ENCODE assay signal across 1 cellular context in genomic region chr20:2688041-2688591, GRCh38.
TF ChIP-seq lines count a peak whose summit lies in the region.

No MANE protein-coding gene starts in this region.

TF ChIP-seq in HepG2, 621 proteins besides CTCF, POLR2A, EP300 and RAD21 (continued from another document):
- TF ChIP-seq ZNF800 (CRISPR knock-in tag; IDR thresholded peaks at IDR 0.05) = no peak
- no peak for TF ChIP-seq KLF9 (CRISPR knock-in tag; IDR thresholded peaks at IDR 0.05; ENCODE audit: low read depth)
- no peak for TF ChIP-seq ZBTB39 (CRISPR knock-in tag; IDR thresholded peaks at IDR 0.05)
- TF ChIP-seq CREB3 (CRISPR knock-in tag; IDR thresholded peaks at IDR 0.05) = no peak
- TF ChIP-seq ZNF790 (CRISPR knock-in tag; IDR thresholded peaks at IDR 0.05; ENCODE audit: borderline replicate concordance) = no peak
- TF ChIP-seq KAT2B (IDR thresholded peaks at IDR 0.05; ENCODE audit: borderline replicate concordance, low read depth, low read length) = no peak
- no peak for TF ChIP-seq RERE (CRISPR knock-in tag; IDR thresholded peaks at IDR 0.05; ENCODE audit: low read depth)
- TF ChIP-seq MYPOP (CRISPR knock-in tag; IDR thresholded peaks at IDR 0.05) = no peak
- TF ChIP-seq ZFP36L1 (CRISPR knock-in tag; IDR thresholded peaks at IDR 0.05) = no peak
- no peak for TF ChIP-seq ZGPAT (CRISPR knock-in tag; IDR thresholded peaks at IDR 0.05)
- TF ChIP-seq ZNF619 (CRISPR knock-in tag; IDR thresholded peaks at IDR 0.05) = no peak
- TF ChIP-seq MTA3 (CRISPR knock-in tag; IDR thresholded peaks at IDR 0.05) = no peak
- no peak for TF ChIP-seq ESRRA (CRISPR knock-in tag; IDR thresholded peaks at IDR 0.05; ENCODE audit: low read depth)
- no peak for TF ChIP-seq TCF7L2 (IDR thresholded peaks at IDR 0.05; ENCODE audit: low read depth, low read length)
- TF ChIP-seq ZBED4 (CRISPR knock-in tag; IDR thresholded peaks at IDR 0.05; ENCODE audit: borderline replicate concordance) = no peak
- TF ChIP-seq NFE2L2 (IDR thresholded peaks at IDR 0.05; ENCODE audit: low read length) = no peak
- no peak for TF ChIP-seq FOXO1 (CRISPR knock-in tag; IDR thresholded peaks at IDR 0.05)
- TF ChIP-seq HNF1B (CRISPR knock-in tag; IDR thresholded peaks at IDR 0.05) = 0 out of 2 replicates have a peak, but pooled peaks have one; percentile 37
- no peak for TF ChIP-seq ZMYM2 (CRISPR knock-in tag; IDR thresholded peaks at IDR 0.05)
- no peak for TF ChIP-seq RORA (CRISPR knock-in tag; IDR thresholded peaks at IDR 0.05)
- 0 out of 2 replicates have a peak, but pooled peaks have one; percentile 46 for TF ChIP-seq ZNF235 (CRISPR knock-in tag; IDR thresholded peaks at IDR 0.05; ENCODE audit: borderline replicate concordance)
- TF ChIP-seq CAMTA2 (CRISPR knock-in tag; IDR thresholded peaks at IDR 0.05; ENCODE audit: borderline replicate concordance) = 0 out of 2 replicates have a peak, but pooled peaks have one; percentile 42
- 0 out of 2 replicates have a peak, but pooled peaks have one; percentile 19 for TF ChIP-seq SMC3 (IDR thresholded peaks at IDR 0.05; ENCODE audit: low read length)
- TF ChIP-seq SMYD3 (CRISPR knock-in tag; IDR thresholded peaks at IDR 0.05) = no peak
- no peak for TF ChIP-seq ATAD3A (CRISPR knock-in tag; IDR thresholded peaks at IDR 0.05)
- TF ChIP-seq ZFP37 (CRISPR knock-in tag; IDR thresholded peaks at IDR 0.05; ENCODE audit: borderline replicate concordance) = no peak
- no peak for TF ChIP-seq CSRNP1 (CRISPR knock-in tag; IDR thresholded peaks at IDR 0.05)
- TF ChIP-seq ZNF589 (CRISPR knock-in tag; conservative IDR thresholded peaks at IDR 0.05) = no peak
- TF ChIP-seq NFKB2 (CRISPR knock-in tag; IDR thresholded peaks at IDR 0.05; ENCODE audit: borderline replicate concordance) = no peak; the same call in 1 of the 2 replicates
- TF ChIP-seq HNF4A (CRISPR knock-in tag; IDR thresholded peaks at IDR 0.05) = no peak
- TF ChIP-seq KDM5B (CRISPR knock-in tag; IDR thresholded peaks at IDR 0.05; ENCODE audit: borderline replicate concordance) = 0 out of 2 replicates have a peak, but pooled peaks have one; percentile 17
- TF ChIP-seq ZNF34 (CRISPR knock-in tag; IDR thresholded peaks at IDR 0.05; ENCODE audit: borderline replicate concordance) = no peak
